ENCODE assay signal across 23 cellular contexts in the genomic region with DNA sequence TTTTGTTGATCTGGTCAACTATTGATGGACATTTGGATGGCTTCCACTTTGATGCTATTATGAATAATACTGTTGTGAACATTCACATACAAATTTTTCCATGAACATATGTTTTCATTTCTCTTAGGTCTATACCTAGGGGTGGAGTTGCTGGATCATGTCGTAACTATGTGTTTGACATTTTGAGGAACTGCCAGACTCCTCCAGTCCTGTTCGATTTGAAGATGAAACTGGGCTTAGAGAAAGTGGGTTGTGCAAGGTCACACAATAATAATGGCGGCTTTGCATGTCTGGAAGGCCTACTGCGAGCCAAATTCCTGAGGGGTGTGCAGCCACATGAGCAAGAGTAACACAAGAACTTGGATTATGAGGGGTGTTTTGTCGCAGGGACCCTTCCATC. TPM values are rescaled to one million over a fixed set of nuclear protein-coding genes. Genes with fewer than 3 reads are reported as not detected.
DNase-seq lines count a peak whose midpoint lies in the region; ATAC-seq, FAIRE-seq and TF ChIP-seq lines count a peak whose summit lies in the region.
"Had no signal": no experiment of that assay in that cellular context is flagged by ENCODE, and none has a peak within 500 bp of the region (broad histone marks: within the 10 kb centered on the region; RNA-seq: fewer than 3 reads in every experiment).

No MANE protein-coding gene starts in this region.

- no peak for TF ChIP-seq POLR2A in GM12891 (IDR thresholded peaks at IDR 0.05; ENCODE audit: low read depth, low read length)

- H3K36me3 ChIP-seq in Panc1 (ENCODE audit: control insufficient read depth, insufficient read depth, low read length) (peaks cover 7% of the 10 kb centered on the region), colonic mucosa (no peaks in the 10 kb centered on the region)

- TSS peak; percentile 8 for BruUV-seq in Panc1 (replicated peaks; lab: Mats Ljungman, UMichigan)

- no peak for FAIRE-seq in GM12891 (lab: Jason Lieb, UNC)
- FAIRE-seq: keratinocyte, small intestine had no signal

- in situ Hi-C loops in Panc1 (cut with HindIII; ENCODE audit: low pct_unique_long_range_greater_than_20kb, low sequenced_read_pairs): no loop called here

- intact Hi-C loops in CD14-positive monocyte (cut with micrococcal nuclease): no loop called here
- intact Hi-C loops in Panc1 (cut with micrococcal nuclease; ENCODE audit: unreplicated experiment): no loop called here
- intact Hi-C loops in dendritic cell treated with granulocyte-macrophage colony-stimulating factor and Interleukin-4, amounts not matched to agents 40 ng/mL and 50 ng/mL, for 4 days (cut with micrococcal nuclease): no loop called here
- intact Hi-C loops in colonic mucosa (cut with DNase I): loop anchor here (10.0 kb wide), 1 partner anchor 312 kb away; no protein-coding TSS in a partner anchor

- H3K4me1 Mint-ChIP-seq in CD14-positive monocyte: peaks cover 43% of the 10 kb centered on the region
- H3K4me1 Mint-ChIP-seq in dendritic cell treated with granulocyte-macrophage colony-stimulating factor and Interleukin-4, amounts not matched to agents 40 ng/mL and 50 ng/mL, for 4 days (ENCODE audit: low read depth): peaks cover 56% of the 10 kb centered on the region

- no peak overlapping the region for H3K9ac ChIP-seq in colonic mucosa (ENCODE audit: low read depth in 2 of 2, low read length in 2 of 2)

- TF ChIP-seq CTCF in CD14-positive monocyte (IDR thresholded peaks at IDR 0.05) (no peak), Panc1 (IDR thresholded peaks at IDR 0.05) (no peak), colonic mucosa (IDR thresholded peaks at IDR 0.05) (no peak)

- H3K27ac ChIP-seq in Panc1 (ENCODE audit: low read length) (no peak overlapping the region), colonic mucosa (no peak overlapping the region)
- H3K27ac ChIP-seq: brain microvascular endothelial cell, esophagus muscularis mucosa, PC-9, SK-N-MC, testis had no signal

- H3K9me3 ChIP-seq in Panc1 (ENCODE audit: control insufficient read depth, insufficient read depth, low read depth, low read length): no peaks in the 10 kb centered on the region
- H3K9me3 ChIP-seq in colonic mucosa: no peaks in the 10 kb centered on the region
- H3K9me3 ChIP-seq: esophagus muscularis mucosa, testis had no signal

- H3K9me3 Mint-ChIP-seq in CD14-positive monocyte: peaks cover 0 to 3% (median 0%) of the 10 kb centered on the region in 7 donors
- no peaks in the 10 kb centered on the region for H3K9me3 Mint-ChIP-seq in dendritic cell treated with granulocyte-macrophage colony-stimulating factor and Interleukin-4, amounts not matched to agents 40 ng/mL and 50 ng/mL, for 4 days
- H3K9me3 Mint-ChIP-seq: CD8-positive, alpha-beta T cell; stimulated activated memory B cell treated with anti-CD40 and anti-IgM and Interleukin-4, amounts not matched to agents 10 μg/mL and 1 μg/mL and 100 μg/mL, for 72 hours had no signal

- DNase-seq in CD14-positive monocyte (ENCODE audit: low spot score) (no peak), GM12891 (ENCODE audit: insufficient read length, low spot score) (no peak), Panc1 (ENCODE audit: low read depth, low spot score) (no peak), colonic mucosa (no peak), NAMALWA (ENCODE audit: low spot score) (no peak), NCI-H526 (lab: John Stamatoyannopoulos, UW) (no peak)
- DNase-seq: brain microvascular endothelial cell; CD8-positive, alpha-beta T cell; DMS53; MM.1S; NCI-H1694 treated with DMSO at 0.1 percent for 48 hours; nucleus accumbens; PC-9; small intestine; testis had no signal

- H3K27me3 ChIP-seq in Panc1 (ENCODE audit: control insufficient read depth, insufficient read depth, low read length) (no peaks in the 10 kb centered on the region), colonic mucosa (no peaks in the 10 kb centered on the region)
- H3K27me3 ChIP-seq: brain microvascular endothelial cell, esophagus muscularis mucosa, testis had no signal

- peaks cover 11 to 26% of the 10 kb centered on the region in 2 donors for H3K36me3 Mint-ChIP-seq in CD14-positive monocyte
- peaks cover 29% of the 10 kb centered on the region for H3K36me3 Mint-ChIP-seq in dendritic cell treated with granulocyte-macrophage colony-stimulating factor and Interleukin-4, amounts not matched to agents 40 ng/mL and 50 ng/mL, for 4 days (ENCODE audit: low read depth)

- ATAC-seq in Panc1 (no peak), HG02970 (IDR thresholded peaks at IDR 0.05; ENCODE audit: low FRiP score, unreplicated experiment) (no peak)
- ATAC-seq: CD8-positive, alpha-beta T cell; HCT116; stimulated activated memory B cell treated with anti-CD40 and anti-IgM and Interleukin-4, amounts not matched to agents 10 μg/mL and 1 μg/mL and 100 μg/mL, for 72 hours had no signal

- H3K27ac Mint-ChIP-seq in CD14-positive monocyte: peak overlapping the region; percentile 65 to 88 (median 76)
- peak overlapping the region; percentile 66 for H3K27ac Mint-ChIP-seq in dendritic cell treated with granulocyte-macrophage colony-stimulating factor and Interleukin-4, amounts not matched to agents 40 ng/mL and 50 ng/mL, for 4 days
- H3K27ac Mint-ChIP-seq: stimulated activated memory B cell treated with anti-CD40 and anti-IgM and Interleukin-4, amounts not matched to agents 10 μg/mL and 1 μg/mL and 100 μg/mL, for 72 hours had no signal

- POLR2A ChIA-PET in Panc1 (lab: Charles Lee): no interaction called here

- no peak overlapping the region for H3K4me3 ChIP-seq in Panc1 (ENCODE audit: low read depth in 2 of 2, low read length in 2 of 2)
- no peak overlapping the region for H3K4me3 ChIP-seq in colonic mucosa
- H3K4me3 ChIP-seq: esophagus muscularis mucosa, lung, PC-9, SK-N-MC, testis had no signal

- CTCF ChIA-PET in Panc1 (lab: Charles Lee): no interaction called here

- peak overlapping the region; percentile 18 to 64 for H3K4me3 Mint-ChIP-seq in CD14-positive monocyte
- no peak overlapping the region for H3K4me3 Mint-ChIP-seq in dendritic cell treated with granulocyte-macrophage colony-stimulating factor and Interleukin-4, amounts not matched to agents 40 ng/mL and 50 ng/mL, for 4 days
- H3K4me3 Mint-ChIP-seq: stimulated activated memory B cell treated with anti-CD40 and anti-IgM and Interleukin-4, amounts not matched to agents 10 μg/mL and 1 μg/mL and 100 μg/mL, for 72 hours had no signal

- H3K4me1 ChIP-seq in Panc1 (ENCODE audit: control insufficient read depth, insufficient read depth, low read length) (peaks cover 21% of the 10 kb centered on the region), colonic mucosa (peaks cover 23% of the 10 kb centered on the region)

- H3K27me3 Mint-ChIP-seq in CD14-positive monocyte (ENCODE audit: low read depth in 3 of 3): peaks cover 0 to 2% (median 0%) of the 10 kb centered on the region in 3 donors
- no peaks in the 10 kb centered on the region for H3K27me3 Mint-ChIP-seq in dendritic cell treated with granulocyte-macrophage colony-stimulating factor and Interleukin-4, amounts not matched to agents 40 ng/mL and 50 ng/mL, for 4 days
- H3K27me3 Mint-ChIP-seq: stimulated activated memory B cell treated with anti-CD40 and anti-IgM and Interleukin-4, amounts not matched to agents 10 μg/mL and 1 μg/mL and 100 μg/mL, for 72 hours had no signal

TF ChIP-seq in GM12891, 5 proteins besides CTCF, POLR2A, EP300 and RAD21:
- no peak for TF ChIP-seq POLR2AphosphoS5 (IDR thresholded peaks at IDR 0.05; ENCODE audit: low read depth, low read length)
- TF ChIP-seq SPI1 (IDR thresholded peaks at IDR 0.05; ENCODE audit: low read depth, low read length): 0 out of 2 replicates have a peak, but pooled peaks have one; percentile 2

RNA-seq across cellular contexts. Expression of a gene that starts 2.6 kb away (rescaled TPM):
- 1 to 10 TPM; 3.2 to 3.9 TPM for polyA plus RNA-seq in CD14-positive monocyte
- 9.7 TPM for polyA plus RNA-seq in GM12891 (2012; ENCODE audit: low read depth, missing spikeins)
- total RNA-seq in Panc1 (2021; ENCODE audit: unreplicated experiment): 22.0 TPM
- polyA plus RNA-seq in Panc1 (2012; ENCODE audit: insufficient read length): 14.9 TPM
- total RNA-seq in colonic mucosa: 10 to 100 TPM; 13.7 to 21.1 TPM

RNA-seq across cellular contexts. Expression of a gene that starts 58.4 kb away (rescaled TPM):
- polyA plus RNA-seq in CD14-positive monocyte: not detected
- polyA plus RNA-seq in GM12891 (2012; ENCODE audit: low read depth, missing spikeins): 0.27 TPM
- not detected for total RNA-seq in Panc1 (2021; ENCODE audit: unreplicated experiment)
- polyA plus RNA-seq in Panc1 (2012; ENCODE audit: insufficient read length): 0.24 TPM
- total RNA-seq in colonic mucosa: 1 to 10 TPM; 6.1 to 6.5 TPM
- total RNA-seq: CD8-positive, alpha-beta T cell; esophagus muscularis mucosa; testis had no signal
